ENCODE assay signal across 2 cellular contexts in genomic region chr15:40106203-40107161, GRCh38.
TF ChIP-seq lines count a peak whose summit lies in the region.

No MANE protein-coding gene starts in this region.

TF ChIP-seq in K562, 482 proteins besides CTCF, POLR2A, EP300 and RAD21 (continued from another document and continues in another):
- TF ChIP-seq ZBTB40 (IDR thresholded peaks at IDR 0.05) (no peak), ZBTB40 (CRISPR knock-in tag; IDR thresholded peaks at IDR 0.05) (no peak), WHSC1 (IDR thresholded peaks at IDR 0.05; ENCODE audit: low read length) (no peak), CBFA2T3 (IDR thresholded peaks at IDR 0.05) (peak; percentile 60), ZNF511 (CRISPR knock-in tag; IDR thresholded peaks at IDR 0.05) (no peak), BCOR (IDR thresholded peaks at IDR 0.05) (no peak)

TF ChIP-seq in HepG2, 621 proteins besides CTCF, POLR2A, EP300 and RAD21 (continued from another document and continues in another):
- TF ChIP-seq, protein P1, sequence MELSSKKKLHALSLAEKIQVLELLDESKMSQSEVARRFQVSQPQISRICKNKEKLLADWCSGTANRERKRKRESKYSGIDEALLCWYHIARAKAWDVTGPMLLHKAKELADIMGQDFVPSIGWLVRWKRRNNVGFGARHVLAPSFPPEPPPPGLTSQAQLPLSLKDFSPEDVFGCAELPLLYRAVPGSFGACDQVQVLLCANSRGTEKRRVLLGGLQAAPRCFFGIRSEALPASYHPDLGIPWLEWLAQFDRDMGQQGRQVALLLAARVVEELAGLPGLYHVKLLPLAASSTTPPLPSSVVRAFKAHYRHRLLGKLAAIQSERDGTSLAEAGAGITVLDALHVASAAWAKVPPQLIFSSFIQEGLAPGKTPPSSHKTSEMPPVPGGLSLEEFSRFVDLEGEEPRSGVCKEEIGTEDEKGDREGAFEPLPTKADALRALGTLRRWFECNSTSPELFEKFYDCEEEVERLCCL (CRISPR knock-in tag; IDR thresholded peaks at IDR 0.05; ENCODE audit: borderline replicate concordance) = no peak
- TF ChIP-seq, protein P2, sequence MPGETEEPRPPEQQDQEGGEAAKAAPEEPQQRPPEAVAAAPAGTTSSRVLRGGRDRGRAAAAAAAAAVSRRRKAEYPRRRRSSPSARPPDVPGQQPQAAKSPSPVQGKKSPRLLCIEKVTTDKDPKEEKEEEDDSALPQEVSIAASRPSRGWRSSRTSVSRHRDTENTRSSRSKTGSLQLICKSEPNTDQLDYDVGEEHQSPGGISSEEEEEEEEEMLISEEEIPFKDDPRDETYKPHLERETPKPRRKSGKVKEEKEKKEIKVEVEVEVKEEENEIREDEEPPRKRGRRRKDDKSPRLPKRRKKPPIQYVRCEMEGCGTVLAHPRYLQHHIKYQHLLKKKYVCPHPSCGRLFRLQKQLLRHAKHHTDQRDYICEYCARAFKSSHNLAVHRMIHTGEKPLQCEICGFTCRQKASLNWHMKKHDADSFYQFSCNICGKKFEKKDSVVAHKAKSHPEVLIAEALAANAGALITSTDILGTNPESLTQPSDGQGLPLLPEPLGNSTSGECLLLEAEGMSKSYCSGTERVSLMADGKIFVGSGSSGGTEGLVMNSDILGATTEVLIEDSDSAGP (CRISPR knock-in tag; IDR thresholded peaks at IDR 0.05; ENCODE audit: borderline replicate concordance) = no peak
- TF ChIP-seq YEATS4 (CRISPR knock-in tag; IDR thresholded peaks at IDR 0.05; ENCODE audit: borderline replicate concordance) (peak; percentile 40; the same call in 1 of the 2 replicates), STAG1 (CRISPR knock-in tag; IDR thresholded peaks at IDR 0.05) (no peak), ZBTB25 (CRISPR knock-in tag; IDR thresholded peaks at IDR 0.05) (no peak), CHD4 (IDR thresholded peaks at IDR 0.05; ENCODE audit: borderline replicate concordance, low read length) (no peak), FOSL1 (CRISPR knock-in tag; IDR thresholded peaks at IDR 0.05; ENCODE audit: borderline replicate concordance) (no peak), MNT (IDR thresholded peaks at IDR 0.05) (no peak), GATAD1 (CRISPR knock-in tag; IDR thresholded peaks at IDR 0.05) (no peak; the same call in 1 of the 2 replicates), ATRX (CRISPR knock-in tag; IDR thresholded peaks at IDR 0.05; ENCODE audit: borderline replicate concordance) (no peak), ZBTB40 (IDR thresholded peaks at IDR 0.05) (no peak), ZBTB40 (CRISPR knock-in tag; IDR thresholded peaks at IDR 0.05) (no peak), YY1 (IDR thresholded peaks at IDR 0.05; ENCODE audit: insufficient read depth, insufficient replicate concordance, low read depth, low read length) (no peak), ZNF20 (CRISPR knock-in tag; IDR thresholded peaks at IDR 0.05) (no peak), SNRNP70 (IDR thresholded peaks at IDR 0.05; ENCODE audit: low read depth, low read length) (no peak), NFE2 (CRISPR knock-in tag; IDR thresholded peaks at IDR 0.05) (no peak), ZNF768 (CRISPR knock-in tag; IDR thresholded peaks at IDR 0.05) (no peak), STAT5B (CRISPR knock-in tag; IDR thresholded peaks at IDR 0.05) (no peak), CBX5 (CRISPR knock-in tag; IDR thresholded peaks at IDR 0.05; ENCODE audit: borderline replicate concordance) (peak; percentile 65; the same call in 1 of the 2 replicates), ZNF256 (CRISPR knock-in tag; conservative IDR thresholded peaks at IDR 0.05) (no peak), ZNF839 (CRISPR knock-in tag; IDR thresholded peaks at IDR 0.05; ENCODE audit: borderline replicate concordance) (no peak), ZFP1 (CRISPR knock-in tag; IDR thresholded peaks at IDR 0.05) (no peak), ZNF660 (CRISPR knock-in tag; IDR thresholded peaks at IDR 0.05; ENCODE audit: borderline replicate concordance, low read depth) (no peak), HDAC2 (CRISPR knock-in tag; IDR thresholded peaks at IDR 0.05) (peak; percentile 69; the same call in 1 of the 2 replicates), ZNF160 (CRISPR knock-in tag; IDR thresholded peaks at IDR 0.05) (no peak), POLR2G (IDR thresholded peaks at IDR 0.05; ENCODE audit: low read depth, low read length) (peak; percentile 53; the same call in 1 of the 2 replicates)
- TF ChIP-seq, protein P3, sequence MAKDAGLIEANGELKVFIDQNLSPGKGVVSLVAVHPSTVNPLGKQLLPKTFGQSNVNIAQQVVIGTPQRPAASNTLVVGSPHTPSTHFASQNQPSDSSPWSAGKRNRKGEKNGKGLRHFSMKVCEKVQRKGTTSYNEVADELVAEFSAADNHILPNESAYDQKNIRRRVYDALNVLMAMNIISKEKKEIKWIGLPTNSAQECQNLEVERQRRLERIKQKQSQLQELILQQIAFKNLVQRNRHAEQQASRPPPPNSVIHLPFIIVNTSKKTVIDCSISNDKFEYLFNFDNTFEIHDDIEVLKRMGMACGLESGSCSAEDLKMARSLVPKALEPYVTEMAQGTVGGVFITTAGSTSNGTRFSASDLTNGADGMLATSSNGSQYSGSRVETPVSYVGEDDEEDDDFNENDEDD (CRISPR knock-in tag; IDR thresholded peaks at IDR 0.05; ENCODE audit: borderline replicate concordance) = peak; percentile 75; the same call in 1 of the 2 replicates
- TF ChIP-seq, protein P4, sequence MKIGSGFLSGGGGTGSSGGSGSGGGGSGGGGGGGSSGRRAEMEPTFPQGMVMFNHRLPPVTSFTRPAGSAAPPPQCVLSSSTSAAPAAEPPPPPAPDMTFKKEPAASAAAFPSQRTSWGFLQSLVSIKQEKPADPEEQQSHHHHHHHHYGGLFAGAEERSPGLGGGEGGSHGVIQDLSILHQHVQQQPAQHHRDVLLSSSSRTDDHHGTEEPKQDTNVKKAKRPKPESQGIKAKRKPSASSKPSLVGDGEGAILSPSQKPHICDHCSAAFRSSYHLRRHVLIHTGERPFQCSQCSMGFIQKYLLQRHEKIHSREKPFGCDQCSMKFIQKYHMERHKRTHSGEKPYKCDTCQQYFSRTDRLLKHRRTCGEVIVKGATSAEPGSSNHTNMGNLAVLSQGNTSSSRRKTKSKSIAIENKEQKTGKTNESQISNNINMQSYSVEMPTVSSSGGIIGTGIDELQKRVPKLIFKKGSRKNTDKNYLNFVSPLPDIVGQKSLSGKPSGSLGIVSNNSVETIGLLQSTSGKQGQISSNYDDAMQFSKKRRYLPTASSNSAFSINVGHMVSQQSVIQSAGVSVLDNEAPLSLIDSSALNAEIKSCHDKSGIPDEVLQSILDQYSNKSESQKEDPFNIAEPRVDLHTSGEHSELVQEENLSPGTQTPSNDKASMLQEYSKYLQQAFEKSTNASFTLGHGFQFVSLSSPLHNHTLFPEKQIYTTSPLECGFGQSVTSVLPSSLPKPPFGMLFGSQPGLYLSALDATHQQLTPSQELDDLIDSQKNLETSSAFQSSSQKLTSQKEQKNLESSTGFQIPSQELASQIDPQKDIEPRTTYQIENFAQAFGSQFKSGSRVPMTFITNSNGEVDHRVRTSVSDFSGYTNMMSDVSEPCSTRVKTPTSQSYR (CRISPR knock-in tag; IDR thresholded peaks at IDR 0.05; ENCODE audit: borderline replicate concordance) = peak; percentile 70; the same call in 1 of the 2 replicates
- TF ChIP-seq, protein P5, sequence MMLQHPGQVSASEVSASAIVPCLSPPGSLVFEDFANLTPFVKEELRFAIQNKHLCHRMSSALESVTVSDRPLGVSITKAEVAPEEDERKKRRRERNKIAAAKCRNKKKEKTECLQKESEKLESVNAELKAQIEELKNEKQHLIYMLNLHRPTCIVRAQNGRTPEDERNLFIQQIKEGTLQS (CRISPR knock-in tag; IDR thresholded peaks at IDR 0.05) = no peak
